11 cellular contexts compared by ENCODE assay signal in genomic region chr10:119211176-119211575, GRCh38. TPM values are rescaled to one million over a fixed set of nuclear protein-coding genes. Genes with fewer than 3 reads are reported as not detected.
DNase-seq lines count a peak whose midpoint lies in the region; ATAC-seq and TF ChIP-seq lines count a peak whose summit lies in the region.
"Had no signal": no experiment of that assay in that cellular context is flagged by ENCODE, and none has a peak within 500 bp of the region (broad histone marks: within the 10 kb centered on the region; RNA-seq: fewer than 3 reads in every experiment).

No MANE protein-coding gene starts in this region.

- H3K27me3 ChIP-seq in stomach, result no peaks in the 10 kb centered on the region

- H3K4me1 ChIP-seq in stomach, result peaks cover 30 to 76% (median 67%) of the 10 kb centered on the region in 4 donors

- no peak for TF ChIP-seq POLR2A in stomach (IDR thresholded peaks at IDR 0.05)

- H3K27me3 Mint-ChIP-seq in T-helper 1 cell treated with Interleukin-12 subunit alpha and Interleukin-12 subunit beta and Interleukin-4 antibody, amounts not matched to agents 30 μg/mL and 1 μg/mL, for 36 hours (ENCODE audit: low read depth), result no peaks in the 10 kb centered on the region

- intact Hi-C loops in stomach (cut with DNase I; ENCODE audit: low total_unique reads), result no loop called here

- peak overlapping the region; percentile 79 to 100 (median 98) for H3K27ac ChIP-seq in stomach

- TF ChIP-seq EP300 in stomach (IDR thresholded peaks at IDR 0.05), result no peak

- peak overlapping the region; percentile 73 for H3K4me3 Mint-ChIP-seq in T-helper 1 cell treated with Interleukin-12 subunit alpha and Interleukin-12 subunit beta and Interleukin-4 antibody, amounts not matched to agents 30 μg/mL and 1 μg/mL, for 36 hours

- DNase-seq in T-helper 1 cell (no peak), hepatic stellate cell (ENCODE audit: low spot score) (peak; percentile 52), stomach (no peak), kidney glomerular epithelial cell (lab: John Stamatoyannopoulos, UW) (no peak), COR-L47 (lab: John Stamatoyannopoulos, UW) (no peak)
- DNase-seq in activated naive CD4-positive, alpha-beta T cell treated with anti-CD3 and anti-CD28 coated beads, Interleukin-2, amount 50 U/mL, for 72 hours (ENCODE audit: low spot score in 2 of 2), result no peak
- DNase-seq: activated gamma-delta T cell treated with Interleukin-2 at 50 U/mL for 16 hours, MV-4-11, SHP77 had no signal

- H3K4me1 Mint-ChIP-seq in T-helper 1 cell treated with Interleukin-12 subunit alpha and Interleukin-12 subunit beta and Interleukin-4 antibody, amounts not matched to agents 30 μg/mL and 1 μg/mL, for 36 hours (ENCODE audit: low read depth), result peaks cover 65% of the 10 kb centered on the region

- no peak for TF ChIP-seq CTCF in stomach (IDR thresholded peaks at IDR 0.05)

- WGBS in stomach, 5 donors, result 30 to 41% (median 36%) methylated on average over 3 of the region's 3 CpGs

- H3K4me3 ChIP-seq in stomach, result peak overlapping the region in 1 of 4 donors; percentile 27

- H3K36me3 Mint-ChIP-seq in T-helper 1 cell treated with Interleukin-12 subunit alpha and Interleukin-12 subunit beta and Interleukin-4 antibody, amounts not matched to agents 30 μg/mL and 1 μg/mL, for 36 hours (ENCODE audit: low read depth), result peaks cover 14% of the 10 kb centered on the region
- peaks cover 12 to 15% of the 10 kb centered on the region in 2 donors for H3K36me3 Mint-ChIP-seq in activated naive CD4-positive, alpha-beta T cell treated with anti-CD3 and anti-CD28 coated beads, Interleukin-2, amount 50 U/mL, for 72 hours

- no peaks in the 10 kb centered on the region for H3K9me3 ChIP-seq in stomach

- H3K9me3 Mint-ChIP-seq in T-helper 1 cell treated with Interleukin-12 subunit alpha and Interleukin-12 subunit beta and Interleukin-4 antibody, amounts not matched to agents 30 μg/mL and 1 μg/mL, for 36 hours, result no peaks in the 10 kb centered on the region
- H3K9me3 Mint-ChIP-seq in activated naive CD4-positive, alpha-beta T cell treated with anti-CD3 and anti-CD28 coated beads, Interleukin-2, amount 50 U/mL, for 72 hours, result no peaks in the 10 kb centered on the region

- peak overlapping the region; percentile 91 for H3K27ac Mint-ChIP-seq in T-helper 1 cell treated with Interleukin-12 subunit alpha and Interleukin-12 subunit beta and Interleukin-4 antibody, amounts not matched to agents 30 μg/mL and 1 μg/mL, for 36 hours
- H3K27ac Mint-ChIP-seq in activated naive CD4-positive, alpha-beta T cell treated with anti-CD3 and anti-CD28 coated beads, Interleukin-2, amount 50 U/mL, for 72 hours, result peak overlapping the region; percentile 93 to 98

- no peak for ATAC-seq in activated naive CD4-positive, alpha-beta T cell treated with anti-CD3 and anti-CD28 coated beads, Interleukin-2, amount 50 U/mL, for 72 hours
- no peak for ATAC-seq in GM19351 (IDR thresholded peaks at IDR 0.05; ENCODE audit: unreplicated experiment)

- peaks cover 0 to 6% (median 0%) of the 10 kb centered on the region in 4 donors for H3K36me3 ChIP-seq in stomach

RNA-seq across cellular contexts. Expression of gene GRK5, which starts 3.8 kb away (rescaled TPM):
- 10 to 100 TPM; 21.2 to 34.5 TPM for total RNA-seq in activated naive CD4-positive, alpha-beta T cell treated with anti-CD3 and anti-CD28 coated beads, Interleukin-2, amount 50 U/mL, for 72 hours
- total RNA-seq in stomach, result 10 to 100 TPM; 18.1 to 56.2 (median 31.9) TPM
- polyA plus RNA-seq in stomach, result 10 to 100 TPM; 10.9 to 95.9 (median 61.0) TPM

RNA-seq across cellular contexts. Expression of gene PRDX3, which starts 32.6 kb away (rescaled TPM):
- 100 to 1,000 TPM; 222 to 246 TPM for total RNA-seq in activated naive CD4-positive, alpha-beta T cell treated with anti-CD3 and anti-CD28 coated beads, Interleukin-2, amount 50 U/mL, for 72 hours
- total RNA-seq in stomach, result 100 to 1,000 TPM in 2 of 5 donors, 10 to 100 TPM in 3; 11.9 to 163 (median 91.7) TPM
- polyA plus RNA-seq in stomach, result 100 to 1,000 TPM in 2 of 3 donors, 10 to 100 TPM in 1; 88.9 to 146 (median 144) TPM

RNA-seq across cellular contexts. Expression of gene SFXN4, which starts 45.7 kb away (rescaled TPM):
- total RNA-seq in activated naive CD4-positive, alpha-beta T cell treated with anti-CD3 and anti-CD28 coated beads, Interleukin-2, amount 50 U/mL, for 72 hours, result 10 to 100 TPM; 36.4 to 40.2 TPM
- 10 to 100 TPM in 4 of 5 donors, 1 to 10 TPM in 1; 2.7 to 72.7 (median 15.8) TPM for total RNA-seq in stomach
- 10 to 100 TPM; 32.4 to 50.6 (median 36.8) TPM for polyA plus RNA-seq in stomach
